In the genomic region with DNA sequence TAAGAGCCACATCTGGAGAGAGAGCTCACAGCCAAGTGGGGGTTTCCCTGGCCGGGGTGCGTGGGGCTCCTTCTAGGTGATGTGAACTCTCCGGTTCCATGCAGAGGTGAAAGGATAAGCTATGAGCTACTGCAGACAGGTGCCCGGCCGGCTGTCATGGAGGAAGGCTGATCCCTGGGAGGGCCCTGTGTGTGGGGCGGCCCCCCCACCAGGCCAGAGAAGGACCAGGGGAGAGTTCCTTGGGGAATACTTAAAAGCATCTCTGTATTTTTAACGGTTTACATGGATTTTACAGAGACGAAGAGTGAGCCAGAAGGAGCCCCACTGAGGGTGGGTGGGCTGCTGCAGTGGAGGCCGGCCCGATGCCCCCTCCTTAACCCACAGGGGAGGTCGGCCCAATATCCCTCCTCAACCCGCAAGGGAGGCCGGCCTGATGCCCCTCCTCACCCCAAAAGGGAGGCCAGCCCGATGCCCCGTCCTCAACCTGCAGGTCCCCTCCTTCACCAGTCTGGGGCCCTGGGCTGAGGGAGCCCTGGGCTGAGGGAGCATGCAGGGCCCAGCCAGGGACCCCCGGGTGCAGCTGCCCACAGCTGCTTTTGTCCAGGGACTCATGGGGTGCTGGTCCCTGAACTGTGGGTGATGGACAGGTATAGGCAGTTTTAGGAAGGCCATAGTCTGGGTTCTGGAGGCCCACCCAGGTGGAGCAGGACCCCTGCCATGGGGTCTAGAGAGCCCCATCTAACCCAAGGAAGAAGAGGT, we compare ENCODE assay signal across 16 cellular contexts. TPM values are rescaled to one million over a fixed set of nuclear protein-coding genes. Genes with fewer than 3 reads are reported as not detected.
DNase-seq lines count a peak whose midpoint lies in the region; ATAC-seq and TF ChIP-seq lines count a peak whose summit lies in the region.
"Had no signal": no experiment of that assay in that cellular context is flagged by ENCODE, and none has a peak within 500 bp of the region (broad histone marks: within the 10 kb centered on the region; RNA-seq: fewer than 3 reads in every experiment).

No MANE protein-coding gene starts in this region.

- no peak overlapping the region for H3K23ac ChIP-seq in neuronal stem cell (ENCODE audit: low read depth, low read length, poor library complexity)

- H3K4me3 ChIP-seq in right cardiac atrium (ENCODE audit: low read length), result no peak overlapping the region
- H3K4me3 ChIP-seq in HEK293 (ENCODE audit: low read depth, low read length), result no peak overlapping the region
- no peak overlapping the region for H3K4me3 ChIP-seq in neuronal stem cell (ENCODE audit: low read length in 2 of 2)
- no peak overlapping the region for H3K4me3 ChIP-seq in aorta (ENCODE audit: low read length in 2 of 2)
- H3K4me3 ChIP-seq: BLaER1, GM23338 had no signal

- H2BK120ac ChIP-seq in neuronal stem cell (ENCODE audit: low read depth, low read length), result no peak overlapping the region

- H3K4me1 ChIP-seq in right cardiac atrium (ENCODE audit: control insufficient read depth, insufficient read depth, low read length) (no peaks in the 10 kb centered on the region), HEK293 (ENCODE audit: control insufficient read depth, insufficient read depth, low read length) (no peaks in the 10 kb centered on the region), neuronal stem cell (ENCODE audit: control insufficient read depth in 2 of 2, insufficient read depth in 1 of 2, low read depth in 1 of 2, low read length in 2 of 2) (peaks cover 8 to 16% of the 10 kb centered on the region in 2 donors), aorta (ENCODE audit: control insufficient read depth in 1 of 2, insufficient read depth in 2 of 2, low read length in 2 of 2) (no peaks in the 10 kb centered on the region)

- TF ChIP-seq CTCF in HEK293 (tag by site-specific recombination; IDR thresholded peaks at IDR 0.05), result no peak

- no peak overlapping the region for H4K91ac ChIP-seq in neuronal stem cell (ENCODE audit: low read depth, low read length, poor library complexity)

- H3K36me3 ChIP-seq in HEK293 (ENCODE audit: control insufficient read depth in 2 of 2, insufficient read depth in 1 of 2, low read length in 2 of 2) (no peaks in the 10 kb centered on the region), neuronal stem cell (replicated peaks in 1 of 2; ENCODE audit: control insufficient read depth in 2 of 2, insufficient read depth in 2 of 2, low read length in 2 of 2) (no peaks in the 10 kb centered on the region), aorta (ENCODE audit: control insufficient read depth in 1 of 2, insufficient read depth in 2 of 2, low read length in 1 of 2) (no peaks in the 10 kb centered on the region)
- H3K36me3 ChIP-seq: BLaER1 had no signal

- DNase-seq in right cardiac atrium (peak in 2 of 3 donors; percentile 28 to 44), left ventricle myocardium superior (no peak), neuronal stem cell (ENCODE audit: low spot score) (no peak), aorta (peak; percentile 33 to 71)
- DNase-seq: 8988T; AML-193; CD4-positive, CD25-positive, alpha-beta regulatory T cell; DMS53; GF-D8; H9; HFFc6 had no signal

- H3K79me1 ChIP-seq in neuronal stem cell (ENCODE audit: low read depth, low read length), result no peaks in the 10 kb centered on the region

- H2AK5ac ChIP-seq in neuronal stem cell (ENCODE audit: low read depth, low read length), result peak overlapping the region; percentile 6

- H2AFZ ChIP-seq in neuronal stem cell (ENCODE audit: low read length), result peak overlapping the region; percentile 23
- H2AFZ ChIP-seq: GM23338 had no signal

- no peak overlapping the region for H3K14ac ChIP-seq in neuronal stem cell (ENCODE audit: low read length)

- no peak overlapping the region for H3K4ac ChIP-seq in neuronal stem cell (ENCODE audit: low read length)

- WGBS in right cardiac atrium, result 71% methylated on average over 16 of the region's 16 CpGs
- WGBS in neuronal stem cell (ENCODE audit: extremely low coverage in 2 of 2, insufficient read length in 2 of 2, insufficient replicate concordance in 1 of 2), 2 donors, result no CpG with 5 or more reads among the region's 16 CpGs
- WGBS in aorta, 2 donors, result 60 to 63% methylated on average over 16 of the region's 16 CpGs

- CTCF ChIA-PET in HEK293 (lab: Yijun Ruan, JAX), result interaction anchor here (0.5 to 0.6 kb wide), 2 partner anchors 8 to 22 kb away, joined by 3 read pairs; no protein-coding TSS in a partner anchor

- intact Hi-C loops in right cardiac atrium (cut with DNase I), result loop anchor here in 3 of 4 donors (10.0 kb wide), 2 partner anchors 267 to 387 kb away; no protein-coding TSS in a partner anchor
- intact Hi-C loops in left ventricle myocardium superior (cut with micrococcal nuclease), result no loop called here
- intact Hi-C loops in aorta (cut with DNase I), result no loop called here

- POLR2A ChIA-PET in HEK293 (lab: Yijun Ruan, JAX), result no interaction called here

- H3K4me2 ChIP-seq in neuronal stem cell (ENCODE audit: insufficient read depth, low read length, poor library complexity, severe bottlenecking), result no peak overlapping the region
- H3K4me2 ChIP-seq: BLaER1, GM23338 had no signal

- H3K27me3 ChIP-seq in right cardiac atrium (ENCODE audit: control insufficient read depth, insufficient read depth) (no peaks in the 10 kb centered on the region), neuronal stem cell (ENCODE audit: control insufficient read depth in 3 of 3, insufficient read depth in 3 of 3, low read depth in 1 of 3, low read length in 3 of 3) (no peaks in the 10 kb centered on the region), aorta (ENCODE audit: control insufficient read depth in 1 of 2, insufficient read depth in 2 of 2, low read length in 1 of 2) (no peaks in the 10 kb centered on the region)
- H3K27me3 ChIP-seq: BLaER1 had no signal

- H2BK12ac ChIP-seq in neuronal stem cell (ENCODE audit: low read length), result no peak overlapping the region

- H4K8ac ChIP-seq in neuronal stem cell (ENCODE audit: low read depth, low read length), result no peak overlapping the region

- H2BK5ac ChIP-seq in neuronal stem cell (ENCODE audit: low read length), result no peak overlapping the region

- H3K27ac ChIP-seq in right cardiac atrium (ENCODE audit: low read length) (no peak overlapping the region), HEK293 (ENCODE audit: extremely low read depth, low read depth, low read length) (no peak overlapping the region), neuronal stem cell (replicated peaks; ENCODE audit: low read length) (no peak overlapping the region), aorta (ENCODE audit: low read depth in 1 of 2, low read length in 2 of 2) (no peak overlapping the region)
- H3K27ac ChIP-seq: BLaER1 had no signal

- no peak overlapping the region for H2BK15ac ChIP-seq in neuronal stem cell (ENCODE audit: low read length)

- ATAC-seq in right cardiac atrium (no peak), left ventricle myocardium superior (no peak), aorta (ENCODE audit: low FRiP score) (no peak), GM18520 (IDR thresholded peaks at IDR 0.05; ENCODE audit: unreplicated experiment) (no peak), GM19463 (IDR thresholded peaks at IDR 0.05; ENCODE audit: unreplicated experiment) (no peak)
- ATAC-seq: GM23338 had no signal

- H3K9ac ChIP-seq in neuronal stem cell (ENCODE audit: low read depth, low read length, poor library complexity), result no peak overlapping the region
- H3K9ac ChIP-seq: BLaER1 had no signal

- peak overlapping the region; percentile 54 for H3K18ac ChIP-seq in neuronal stem cell (ENCODE audit: low read length)

- H3K9me3 ChIP-seq in right cardiac atrium (ENCODE audit: control insufficient read depth, low read length) (no peaks in the 10 kb centered on the region), HEK293 (ENCODE audit: control insufficient read depth, insufficient read depth, low read depth, low read length) (no peaks in the 10 kb centered on the region), neuronal stem cell (replicated peaks in 1 of 2; ENCODE audit: control insufficient read depth in 2 of 2, insufficient read depth in 1 of 2, low read depth in 1 of 2, low read length in 2 of 2) (peaks cover 2 to 13% of the 10 kb centered on the region in 2 donors), aorta (ENCODE audit: control insufficient read depth, low read length) (no peaks in the 10 kb centered on the region)
- H3K9me3 ChIP-seq: BLaER1 had no signal

TF ChIP-seq in HEK293, 187 proteins besides CTCF, POLR2A, EP300 and RAD21 (continues in another document):
- TF ChIP-seq GLIS1 (tag by site-specific recombination; IDR thresholded peaks at IDR 0.05), result peak; percentile 90
- TF ChIP-seq HOXC10 (CRISPR knock-in tag; IDR thresholded peaks at IDR 0.05), result no peak
- TF ChIP-seq ZNF768 (tag by site-specific recombination; IDR thresholded peaks at IDR 0.05), result no peak
- TF ChIP-seq ZNF184 (tag by site-specific recombination; IDR thresholded peaks at IDR 0.05), result no peak

RNA-seq across cellular contexts. Expression of gene MRPL36, which starts 31.9 kb away (rescaled TPM):
- total RNA-seq in right cardiac atrium (10 to 100 TPM; 40.8 to 51.3 (median 48.1) TPM), left ventricle myocardium superior (66.7 TPM), aorta (10 to 100 TPM; 25.1 to 28.5 TPM)
- polyA plus RNA-seq in right cardiac atrium (104 TPM), aorta (10 to 100 TPM; 49.5 to 62.2 TPM)
- 54.5 TPM for polyA plus RNA-seq in neuronal stem cell (2013, experiment 1 of 2)
- polyA plus RNA-seq in neuronal stem cell (2013, experiment 2 of 2), result 56.1 TPM

RNA-seq across cellular contexts. Expression of gene NDUFS6, which starts 33.5 kb away (rescaled TPM):
- total RNA-seq in right cardiac atrium (10 to 100 TPM; 64.1 to 90.1 (median 76.8) TPM), left ventricle myocardium superior (128 TPM), aorta (10 to 100 TPM; 16.7 to 24.2 TPM)
- polyA plus RNA-seq in right cardiac atrium (216 TPM), aorta (10 to 100 TPM; 46.6 to 64.9 TPM)
- polyA plus RNA-seq in neuronal stem cell (2013, experiment 1 of 2), result 149 TPM
- polyA plus RNA-seq in neuronal stem cell (2013, experiment 2 of 2), result 147 TPM

Comparison
In these comparisons a context has a peak if more than half of its experiments do, and no peak if none do; other contexts are left out.
1. DNase-seq: peak in right cardiac atrium (2 of 3) and aorta (2 of 2); none in left ventricle myocardium superior (single experiment) and neuronal stem cell (single experiment).
2. intact Hi-C loops: an anchor here in right cardiac atrium (10.0 kb wide); none called in left ventricle myocardium superior and aorta.